In genomic region chr7:98753176-98753575, GRCh38 we compare ENCODE assay signal across 1 cellular context.
TF ChIP-seq lines count a peak whose summit lies in the region.

No MANE protein-coding gene starts in this region.

TF ChIP-seq in H1, 55 proteins besides CTCF, POLR2A, EP300 and RAD21:
- TF ChIP-seq EZH2 (IDR thresholded peaks at IDR 0.05; ENCODE audit: low read depth, low read length, severe bottlenecking) (no peak), ATF3 (IDR thresholded peaks at IDR 0.05; ENCODE audit: insufficient read depth, low read depth, low read length) (no peak), SP2 (IDR thresholded peaks at IDR 0.05; ENCODE audit: low read length) (no peak), GTF2F1 (IDR thresholded peaks at IDR 0.05; ENCODE audit: borderline replicate concordance, low read depth, low read length) (no peak), MAFK (IDR thresholded peaks at IDR 0.05; ENCODE audit: low read depth, low read length) (no peak), RXRA (IDR thresholded peaks at IDR 0.05; ENCODE audit: insufficient read depth, low read depth, low read length) (no peak), BACH1 (IDR thresholded peaks at IDR 0.05; ENCODE audit: low read length) (no peak), KDM4A (IDR thresholded peaks at IDR 0.05; ENCODE audit: low read depth, low read length, severe bottlenecking) (no peak), ASH2L (IDR thresholded peaks at IDR 0.05; ENCODE audit: low read length) (no peak), HDAC2 (IDR thresholded peaks at IDR 0.05; ENCODE audit: borderline replicate concordance in 1 of 2, low read depth in 2 of 2, low read length in 2 of 2) (no peak), CREB1 (IDR thresholded peaks at IDR 0.05) (no peak), BCL11A (IDR thresholded peaks at IDR 0.05; ENCODE audit: low read depth in 2 of 2, low read length in 2 of 2) (no peak), SIX5 (IDR thresholded peaks at IDR 0.05; ENCODE audit: low read depth, low read length) (no peak)
- TF ChIP-seq, protein P1, sequence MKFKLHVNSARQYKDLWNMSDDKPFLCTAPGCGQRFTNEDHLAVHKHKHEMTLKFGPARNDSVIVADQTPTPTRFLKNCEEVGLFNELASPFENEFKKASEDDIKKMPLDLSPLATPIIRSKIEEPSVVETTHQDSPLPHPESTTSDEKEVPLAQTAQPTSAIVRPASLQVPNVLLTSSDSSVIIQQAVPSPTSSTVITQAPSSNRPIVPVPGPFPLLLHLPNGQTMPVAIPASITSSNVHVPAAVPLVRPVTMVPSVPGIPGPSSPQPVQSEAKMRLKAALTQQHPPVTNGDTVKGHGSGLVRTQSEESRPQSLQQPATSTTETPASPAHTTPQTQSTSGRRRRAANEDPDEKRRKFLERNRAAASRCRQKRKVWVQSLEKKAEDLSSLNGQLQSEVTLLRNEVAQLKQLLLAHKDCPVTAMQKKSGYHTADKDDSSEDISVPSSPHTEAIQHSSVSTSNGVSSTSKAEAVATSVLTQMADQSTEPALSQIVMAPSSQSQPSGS (IDR thresholded peaks at IDR 0.05; ENCODE audit: low read length) = no peak
- TF ChIP-seq, protein P2, sequence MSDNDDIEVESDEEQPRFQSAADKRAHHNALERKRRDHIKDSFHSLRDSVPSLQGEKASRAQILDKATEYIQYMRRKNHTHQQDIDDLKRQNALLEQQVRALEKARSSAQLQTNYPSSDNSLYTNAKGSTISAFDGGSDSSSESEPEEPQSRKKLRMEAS (IDR thresholded peaks at IDR 0.05) = no peak
